In genomic region chr18:10213526-10213925, GRCh38 we compare ENCODE assay signal across 9 cellular contexts.
DNase-seq lines count a peak whose midpoint lies in the region; ATAC-seq and TF ChIP-seq lines count a peak whose summit lies in the region.
"Had no signal": no experiment of that assay in that cellular context is flagged by ENCODE, and none has a peak within 500 bp of the region (broad histone marks: within the 10 kb centered on the region; RNA-seq: fewer than 3 reads in every experiment).

No MANE protein-coding gene starts in this region.

- H4K8ac ChIP-seq in IMR-90 (ENCODE audit: low read depth in 2 of 2, low read length in 2 of 2) (peak overlapping the region in 1 of 2 experiments; percentile 7; a peak in 1 of 4 replicates), H9 (replicated peaks; ENCODE audit: insufficient read length, low read depth, low read length) (no peak overlapping the region)

- H3K9ac ChIP-seq in IMR-90 (ENCODE audit: low read depth, low read length) (no peak overlapping the region), H9 (ENCODE audit: extremely low read depth, insufficient read length, low read length) (no peak overlapping the region)

- H3K27me3 ChIP-seq in IMR-90 (ENCODE audit: control insufficient read depth, insufficient read depth, low read length) (peaks cover 4% of the 10 kb centered on the region), neutrophil (no peaks in the 10 kb centered on the region), H9 (ENCODE audit: insufficient read depth, low read length) (no peaks in the 10 kb centered on the region)

- CTCF ChIA-PET in IMR-90 (lab: Yijun Ruan, JAX) = no interaction called here
- CTCF ChIA-PET in activated naive CD4-positive, alpha-beta T cell treated with anti-CD3 and anti-CD28 coated beads for 36 hours (lab: Charles Lee) = no interaction called here
- CTCF ChIA-PET in HEK293T (lab: Yijun Ruan, JAX) = no interaction called here

- H3K4me3 ChIP-seq in IMR-90 (ENCODE audit: insufficient read depth, low read depth, low read length) (no peak overlapping the region), neutrophil (ENCODE audit: low read depth in 1 of 2, low read length in 1 of 2) (peak overlapping the region; percentile 18 to 29)

- H3K14ac ChIP-seq in IMR-90 (replicated peaks; ENCODE audit: low read depth, low read length) (no peak overlapping the region), H9 (ENCODE audit: insufficient read depth, low read length) (no peak overlapping the region)

- H3K4me1 ChIP-seq in IMR-90 (ENCODE audit: control insufficient read depth, insufficient read depth, low read length) = no peaks in the 10 kb centered on the region
- H3K4me1 ChIP-seq in neutrophil (ENCODE audit: control insufficient read depth in 1 of 2, insufficient read depth in 1 of 2, low read depth in 1 of 2, low read length in 1 of 2) = peaks cover 15 to 17% of the 10 kb centered on the region in 2 experiments
- no peaks in the 10 kb centered on the region for H3K4me1 ChIP-seq in H9 (ENCODE audit: insufficient read depth, low read length)

- H2BK12ac ChIP-seq in H9 (ENCODE audit: insufficient read length, low read depth, low read length) = no peak overlapping the region

- H2BK15ac ChIP-seq in IMR-90 (ENCODE audit: low read depth, low read length) (no peak overlapping the region), H9 (ENCODE audit: low read depth, low read length) (no peak overlapping the region)

- H3K27ac ChIP-seq in IMR-90 (ENCODE audit: insufficient read depth, low read length) (no peak overlapping the region), neutrophil (peak overlapping the region; percentile 69), H9 (ENCODE audit: insufficient read length, low read depth, low read length) (no peak overlapping the region)

- WGBS in IMR-90 (ENCODE audit: extremely low coverage in 2 of 2, insufficient read length in 1 of 2), 2 experiments = 0% methylated on average over 1 of the region's 3 CpGs; no CpG with 5 or more reads in 1 of the 2 experiments
- WGBS in H9 (ENCODE audit: extremely low coverage, insufficient read length, low lambda C conversion rate) = no CpG with 5 or more reads among the region's 3 CpGs

- no peak overlapping the region for H3K4me3 Mint-ChIP-seq in T-helper 2 cell treated with Interferon-gamma antibody and Interleukin-4, amounts not matched to agents 5 μg/mL and 100 μg/mL, for 36 hours
- H3K4me3 Mint-ChIP-seq in activated naive CD4-positive, alpha-beta T cell treated with anti-CD3 and anti-CD28 coated beads for 36 hours = no peak overlapping the region
- no peak overlapping the region for H3K4me3 Mint-ChIP-seq in H9

- H4K91ac ChIP-seq in IMR-90 (ENCODE audit: insufficient read depth, low read depth, low read length) (no peak overlapping the region), H9 (ENCODE audit: insufficient read length, low read depth, low read length) (no peak overlapping the region)

- DNase-seq in COLO668 (lab: John Stamatoyannopoulos, UW; ENCODE audit: unreplicated experiment) (peak; percentile 19), IMR-90 (peak; percentile 33), H9 (no peak), HEK293T (ENCODE audit: extremely low spot score) (no peak)
- DNase-seq in T-helper 2 cell treated with Interferon-gamma antibody and Interleukin-4, amounts not matched to agents 5 μg/mL and 100 μg/mL, for 36 hours (ENCODE audit: low spot score) = peak; percentile 7
- no peak for DNase-seq in activated naive CD4-positive, alpha-beta T cell treated with anti-CD3 and anti-CD28 coated beads for 36 hours

- H2AFZ ChIP-seq in IMR-90 (replicated peaks; ENCODE audit: low read length, poor library complexity) (no peak overlapping the region), H9 (ENCODE audit: low read length) (no peak overlapping the region)

- no peak overlapping the region for H3K56ac ChIP-seq in IMR-90 (ENCODE audit: extremely low read depth, insufficient read depth, low read length)
- no peak overlapping the region for H3K56ac ChIP-seq in H9 (ENCODE audit: insufficient read length, low read depth, low read length)

- peak overlapping the region; percentile 38 for H3K27ac Mint-ChIP-seq in T-helper 2 cell treated with Interferon-gamma antibody and Interleukin-4, amounts not matched to agents 5 μg/mL and 100 μg/mL, for 36 hours
- H3K27ac Mint-ChIP-seq in activated naive CD4-positive, alpha-beta T cell treated with anti-CD3 and anti-CD28 coated beads for 36 hours = no peak overlapping the region
- H3K27ac Mint-ChIP-seq in H9 = no peak overlapping the region
- H3K27ac Mint-ChIP-seq: activated naive CD4-positive, alpha-beta T cell treated with anti-CD3 and anti-CD28 coated beads, Interleukin-2, amount 50 U/mL, for 72 hours had no signal

- no peaks in the 10 kb centered on the region for H3K9me1 ChIP-seq in IMR-90 (ENCODE audit: insufficient read depth, low read length)

- intact Hi-C loops in IMR-90 (cut with micrococcal nuclease) = no loop called here
- intact Hi-C loops in activated naive CD4-positive, alpha-beta T cell treated with anti-CD3 and anti-CD28 coated beads for 36 hours (cut with micrococcal nuclease) = loop anchor here (2.0 kb wide), 1 partner anchor 53 kb away; no protein-coding TSS in a partner anchor

- H2BK5ac ChIP-seq in IMR-90 (ENCODE audit: low read depth, low read length, poor library complexity, severe bottlenecking) (no peak overlapping the region), H9 (ENCODE audit: insufficient read length, low read length) (no peak overlapping the region)

- dilution Hi-C loops in IMR-90 (cut with HindIII; ENCODE audit: low sequenced_read_pairs, unreplicated experiment) = no loop called here

- in situ Hi-C loops in IMR-90 (cut with MboI; ENCODE audit: low sequenced_read_pairs) = no loop called here

- no peaks in the 10 kb centered on the region for H4K20me1 ChIP-seq in IMR-90 (ENCODE audit: insufficient read depth, low read length)
- H4K20me1 ChIP-seq in H9 (ENCODE audit: control insufficient read depth, insufficient read depth, insufficient read length) = no peaks in the 10 kb centered on the region

- H3K36me3 Mint-ChIP-seq in T-helper 2 cell treated with Interferon-gamma antibody and Interleukin-4, amounts not matched to agents 5 μg/mL and 100 μg/mL, for 36 hours (ENCODE audit: low read depth) = no peaks in the 10 kb centered on the region
- H3K36me3 Mint-ChIP-seq in activated naive CD4-positive, alpha-beta T cell treated with anti-CD3 and anti-CD28 coated beads for 36 hours (ENCODE audit: low read depth) = no peaks in the 10 kb centered on the region
- peaks cover 0 to 10% (median 1%) of the 10 kb centered on the region in 3 experiments; a peak in 2 of 7 replicates for H3K36me3 Mint-ChIP-seq in H9 (ENCODE audit: insufficient read depth in 1 of 3, low read depth in 3 of 3)

- TF ChIP-seq POLR2A in IMR-90 (IDR thresholded peaks at IDR 0.05; ENCODE audit: low read depth, low read length) = no peak

- H2BK20ac ChIP-seq in IMR-90 (ENCODE audit: low read depth, low read length) (no peak overlapping the region), H9 (ENCODE audit: low read depth, low read length, poor library complexity, severe bottlenecking) (no peak overlapping the region)

- H2AK9ac ChIP-seq in IMR-90 (replicated peaks; ENCODE audit: low read depth, low read length, poor library complexity) = no peak overlapping the region

- H2AK5ac ChIP-seq in IMR-90 (ENCODE audit: low read depth, low read length) (no peak overlapping the region), H9 (ENCODE audit: insufficient read length, low read length) (no peak overlapping the region)

- H3K4ac ChIP-seq in IMR-90 (ENCODE audit: low read depth, low read length) (no peak overlapping the region; the same call in 1 of the 2 replicates), H9 (ENCODE audit: low read depth, low read length) (no peak overlapping the region)

- H3K9me3 Mint-ChIP-seq in T-helper 2 cell treated with Interferon-gamma antibody and Interleukin-4, amounts not matched to agents 5 μg/mL and 100 μg/mL, for 36 hours = peaks cover 10% of the 10 kb centered on the region
- H3K9me3 Mint-ChIP-seq in activated naive CD4-positive, alpha-beta T cell treated with anti-CD3 and anti-CD28 coated beads for 36 hours = peaks cover 8% of the 10 kb centered on the region
- peaks cover 14 to 15% of the 10 kb centered on the region in 2 experiments; a peak in 3 of 5 replicates for H3K9me3 Mint-ChIP-seq in H9

- H3K23ac ChIP-seq in IMR-90 (ENCODE audit: low read depth, low read length) (no peak overlapping the region), H9 (ENCODE audit: insufficient read length, low read depth, low read length) (no peak overlapping the region)

- TF ChIP-seq CTCF in IMR-90 (conservative IDR thresholded peaks at IDR 0.05; ENCODE audit: low read depth, low read length) (no peak), neutrophil (IDR thresholded peaks at IDR 0.05) (no peak), H9 (conservative IDR thresholded peaks at IDR 0.05) (no peak)

- H3K9me3 ChIP-seq in IMR-90 (ENCODE audit: control insufficient read depth, insufficient read depth, low read length) = peaks cover 7% of the 10 kb centered on the region
- no peaks in the 10 kb centered on the region for H3K9me3 ChIP-seq in neutrophil
- H3K9me3 ChIP-seq in H9 (ENCODE audit: control insufficient read depth, low read depth, low read length) = no peaks in the 10 kb centered on the region

- H3K79me1 ChIP-seq in IMR-90 (ENCODE audit: low read depth in 1 of 2, low read length in 2 of 2) (no peaks in the 10 kb centered on the region), H9 (ENCODE audit: insufficient read depth, low read depth, low read length, poor library complexity, severe bottlenecking) (no peaks in the 10 kb centered on the region)

- no peaks in the 10 kb centered on the region for H3K23me2 ChIP-seq in H9 (ENCODE audit: insufficient read length, low read depth, low read length, poor library complexity, severe bottlenecking)

- peak; percentile 61 for ATAC-seq in GM19467 (IDR thresholded peaks at IDR 0.05; ENCODE audit: unreplicated experiment)
- peak; percentile 40; the same call in 1 of the 2 replicates for ATAC-seq in IMR-90 (ENCODE audit: low read depth)

- H3K18ac ChIP-seq in IMR-90 (ENCODE audit: low read depth, low read length) (no peak overlapping the region), H9 (ENCODE audit: insufficient read length, low read depth, low read length) (no peak overlapping the region)

- H2BK120ac ChIP-seq in IMR-90 (ENCODE audit: low read depth, low read length) = no peak overlapping the region
- H2BK120ac ChIP-seq in H9 (ENCODE audit: low read depth, low read length, poor library complexity, severe bottlenecking) = no peak overlapping the region

- peaks cover 6% of the 10 kb centered on the region for H3K27me3 Mint-ChIP-seq in T-helper 2 cell treated with Interferon-gamma antibody and Interleukin-4, amounts not matched to agents 5 μg/mL and 100 μg/mL, for 36 hours (ENCODE audit: low read depth)
- H3K27me3 Mint-ChIP-seq in activated naive CD4-positive, alpha-beta T cell treated with anti-CD3 and anti-CD28 coated beads for 36 hours (ENCODE audit: low read depth) = peaks cover 8% of the 10 kb centered on the region
- no peaks in the 10 kb centered on the region for H3K27me3 Mint-ChIP-seq in H9 (ENCODE audit: low read depth)

- H3K79me2 ChIP-seq in H9 (ENCODE audit: insufficient read depth, low read length) = no peaks in the 10 kb centered on the region

- no peak for TF ChIP-seq RAD21 in IMR-90 (IDR thresholded peaks at IDR 0.05; ENCODE audit: low read length)

- no peak overlapping the region for H3K4me2 ChIP-seq in IMR-90 (ENCODE audit: low read depth, low read length)
- H3K4me2 ChIP-seq in H9 (ENCODE audit: insufficient read depth, insufficient read length, low read length) = no peak overlapping the region

- H4K5ac ChIP-seq in IMR-90 (ENCODE audit: low read depth, low read length) (no peak overlapping the region), H9 (ENCODE audit: insufficient read length, low read depth, low read length) (no peak overlapping the region)

- no peaks in the 10 kb centered on the region for H3K36me3 ChIP-seq in IMR-90 (ENCODE audit: control insufficient read depth, insufficient read depth, low read length)
- no peaks in the 10 kb centered on the region for H3K36me3 ChIP-seq in neutrophil

- POLR2A ChIA-PET in IMR-90 (lab: Charles Lee; ENCODE audit: unreplicated experiment) = interaction anchor here (1.0 kb wide), 1 partner anchor 81 kb away, joined by 3 read pairs; no protein-coding TSS in a partner anchor
- POLR2A ChIA-PET in HEK293T (lab: Yijun Ruan, JAX) = no interaction called here

- H3K4me1 Mint-ChIP-seq in T-helper 2 cell treated with Interferon-gamma antibody and Interleukin-4, amounts not matched to agents 5 μg/mL and 100 μg/mL, for 36 hours (ENCODE audit: low read depth) = peaks cover 20% of the 10 kb centered on the region
- peaks cover 3% of the 10 kb centered on the region for H3K4me1 Mint-ChIP-seq in activated naive CD4-positive, alpha-beta T cell treated with anti-CD3 and anti-CD28 coated beads for 36 hours (ENCODE audit: low read depth)
- peaks cover 5 to 6% of the 10 kb centered on the region in 2 experiments; a peak in 3 of 4 replicates for H3K4me1 Mint-ChIP-seq in H9

- no peak overlapping the region for H3T11ph ChIP-seq in H9 (ENCODE audit: low read length)

- no TSS peak for BruUV-seq in IMR-90 (replicated peaks; lab: Mats Ljungman, UMichigan)

Comparison
In these comparisons a context has a peak if more than half of its experiments do, and no peak if none do; other contexts are left out.
1. DNase-seq: peak in COLO668 (single experiment), IMR-90 (single experiment) and T-helper 2 cell treated with Interferon-gamma antibody and Interleukin-4, amounts not matched to agents 5 μg/mL and 100 μg/mL, for 36 hours (single experiment); none in activated naive CD4-positive, alpha-beta T cell treated with anti-CD3 and anti-CD28 coated beads for 36 hours (single experiment), H9 (single experiment) and HEK293T (single experiment).